ENCODE assay signal across 1 cellular context in the genomic region with DNA sequence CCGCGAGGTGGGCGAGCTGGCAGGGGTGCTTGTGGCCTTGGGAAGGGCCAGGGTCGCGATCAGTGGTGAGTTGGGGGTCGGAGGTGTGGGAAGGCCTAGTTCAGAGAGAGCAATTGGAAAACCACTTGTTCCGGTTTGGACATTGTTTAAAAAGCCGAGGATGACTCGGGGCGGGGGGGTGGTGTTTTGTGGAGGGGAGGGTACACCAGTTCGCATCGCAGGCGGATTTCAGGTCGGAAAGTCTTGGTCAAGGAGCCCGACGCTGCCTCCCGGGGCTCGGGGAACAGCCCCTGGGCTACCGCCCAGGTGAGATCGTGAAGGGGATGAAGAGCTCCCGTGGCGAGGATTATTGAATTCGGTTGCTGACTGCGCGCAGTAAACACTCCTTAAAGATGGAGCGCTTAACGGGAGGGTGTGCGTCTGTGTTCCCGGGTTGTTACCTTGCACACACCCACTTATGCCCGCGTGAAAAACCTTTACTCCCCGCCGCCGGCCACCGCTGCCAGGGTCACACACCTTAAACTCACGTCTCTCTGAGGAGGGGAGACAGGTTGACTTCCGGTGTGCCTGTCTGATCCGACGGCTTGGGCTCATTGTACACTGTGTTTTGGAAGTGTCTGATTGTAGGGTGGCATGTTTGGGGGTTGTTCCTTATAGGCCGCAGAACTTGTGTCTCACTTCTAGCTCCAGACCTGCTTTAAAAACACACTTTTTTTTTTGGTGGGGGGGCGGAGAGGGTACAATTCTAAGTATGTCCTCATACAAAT.
TF ChIP-seq lines count a peak whose summit lies in the region.

No MANE protein-coding gene starts in this region.

TF ChIP-seq in GM23338, 12 proteins besides CTCF, POLR2A, EP300 and RAD21:
- TF ChIP-seq, protein P1, sequence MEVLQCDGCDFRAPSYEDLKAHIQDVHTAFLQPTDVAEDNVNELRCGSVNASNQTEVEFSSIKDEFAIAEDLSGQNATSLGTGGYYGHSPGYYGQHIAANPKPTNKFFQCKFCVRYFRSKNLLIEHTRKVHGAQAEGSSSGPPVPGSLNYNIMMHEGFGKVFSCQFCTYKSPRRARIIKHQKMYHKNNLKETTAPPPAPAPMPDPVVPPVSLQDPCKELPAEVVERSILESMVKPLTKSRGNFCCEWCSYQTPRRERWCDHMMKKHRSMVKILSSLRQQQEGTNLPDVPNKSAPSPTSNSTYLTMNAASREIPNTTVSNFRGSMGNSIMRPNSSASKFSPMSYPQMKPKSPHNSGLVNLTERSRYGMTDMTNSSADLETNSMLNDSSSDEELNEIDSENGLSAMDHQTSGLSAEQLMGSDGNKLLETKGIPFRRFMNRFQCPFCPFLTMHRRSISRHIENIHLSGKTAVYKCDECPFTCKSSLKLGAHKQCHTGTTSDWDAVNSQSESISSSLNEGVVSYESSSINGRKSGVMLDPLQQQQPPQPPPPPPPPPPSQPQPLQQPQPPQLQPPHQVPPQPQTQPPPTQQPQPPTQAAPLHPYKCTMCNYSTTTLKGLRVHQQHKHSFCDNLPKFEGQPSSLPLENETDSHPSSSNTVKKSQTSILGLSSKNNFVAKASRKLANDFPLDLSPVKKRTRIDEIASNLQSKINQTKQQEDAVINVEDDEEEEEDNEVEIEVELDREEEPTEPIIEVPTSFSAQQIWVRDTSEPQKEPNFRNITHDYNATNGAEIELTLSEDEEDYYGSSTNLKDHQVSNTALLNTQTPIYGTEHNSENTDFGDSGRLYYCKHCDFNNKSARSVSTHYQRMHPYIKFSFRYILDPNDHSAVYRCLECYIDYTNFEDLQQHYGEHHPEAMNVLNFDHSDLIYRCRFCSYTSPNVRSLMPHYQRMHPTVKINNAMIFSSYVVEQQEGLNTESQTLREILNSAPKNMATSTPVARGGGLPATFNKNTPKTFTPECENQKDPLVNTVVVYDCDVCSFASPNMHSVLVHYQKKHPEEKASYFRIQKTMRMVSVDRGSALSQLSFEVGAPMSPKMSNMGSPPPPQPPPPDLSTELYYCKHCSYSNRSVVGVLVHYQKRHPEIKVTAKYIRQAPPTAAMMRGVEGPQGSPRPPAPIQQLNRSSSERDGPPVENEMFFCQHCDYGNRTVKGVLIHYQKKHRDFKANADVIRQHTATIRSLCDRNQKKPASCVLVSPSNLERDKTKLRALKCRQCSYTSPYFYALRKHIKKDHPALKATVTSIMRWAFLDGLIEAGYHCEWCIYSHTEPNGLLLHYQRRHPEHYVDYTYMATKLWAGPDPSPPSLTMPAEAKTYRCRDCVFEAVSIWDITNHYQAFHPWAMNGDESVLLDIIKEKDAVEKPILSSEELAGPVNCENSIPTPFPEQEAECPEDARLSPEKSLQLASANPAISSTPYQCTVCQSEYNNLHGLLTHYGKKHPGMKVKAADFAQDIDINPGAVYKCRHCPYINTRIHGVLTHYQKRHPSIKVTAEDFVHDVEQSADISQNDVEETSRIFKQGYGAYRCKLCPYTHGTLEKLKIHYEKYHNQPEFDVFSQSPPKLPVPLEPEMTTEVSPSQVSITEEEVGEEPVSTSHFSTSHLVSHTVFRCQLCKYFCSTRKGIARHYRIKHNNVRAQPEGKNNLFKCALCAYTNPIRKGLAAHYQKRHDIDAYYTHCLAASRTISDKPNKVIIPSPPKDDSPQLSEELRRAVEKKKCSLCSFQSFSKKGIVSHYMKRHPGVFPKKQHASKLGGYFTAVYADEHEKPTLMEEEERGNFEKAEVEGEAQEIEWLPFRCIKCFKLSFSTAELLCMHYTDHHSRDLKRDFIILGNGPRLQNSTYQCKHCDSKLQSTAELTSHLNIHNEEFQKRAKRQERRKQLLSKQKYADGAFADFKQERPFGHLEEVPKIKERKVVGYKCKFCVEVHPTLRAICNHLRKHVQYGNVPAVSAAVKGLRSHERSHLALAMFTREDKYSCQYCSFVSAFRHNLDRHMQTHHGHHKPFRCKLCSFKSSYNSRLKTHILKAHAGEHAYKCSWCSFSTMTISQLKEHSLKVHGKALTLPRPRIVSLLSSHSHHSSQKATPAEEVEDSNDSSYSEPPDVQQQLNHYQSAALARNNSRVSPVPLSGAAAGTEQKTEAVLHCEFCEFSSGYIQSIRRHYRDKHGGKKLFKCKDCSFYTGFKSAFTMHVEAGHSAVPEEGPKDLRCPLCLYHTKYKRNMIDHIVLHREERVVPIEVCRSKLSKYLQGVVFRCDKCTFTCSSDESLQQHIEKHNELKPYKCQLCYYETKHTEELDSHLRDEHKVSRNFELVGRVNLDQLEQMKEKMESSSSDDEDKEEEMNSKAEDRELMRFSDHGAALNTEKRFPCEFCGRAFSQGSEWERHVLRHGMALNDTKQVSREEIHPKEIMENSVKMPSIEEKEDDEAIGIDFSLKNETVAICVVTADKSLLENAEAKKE (CRISPR knock-in tag; IDR thresholded peaks at IDR 0.05), result no peak
- TF ChIP-seq STAT1 (IDR thresholded peaks at IDR 0.05; ENCODE audit: unreplicated experiment) (no peak), ZNF114 (CRISPR knock-in tag; IDR thresholded peaks at IDR 0.05) (no peak), EZH2 (IDR thresholded peaks at IDR 0.05; ENCODE audit: low read depth, unreplicated experiment) (no peak), ZNF331 (CRISPR knock-in tag; IDR thresholded peaks at IDR 0.05; ENCODE audit: low read depth) (no peak), JUNB (IDR thresholded peaks at IDR 0.05; ENCODE audit: unreplicated experiment) (no peak), EZH2phosphoT487 (IDR thresholded peaks at IDR 0.05; ENCODE audit: unreplicated experiment) (no peak)
- TF ChIP-seq, protein P2, sequence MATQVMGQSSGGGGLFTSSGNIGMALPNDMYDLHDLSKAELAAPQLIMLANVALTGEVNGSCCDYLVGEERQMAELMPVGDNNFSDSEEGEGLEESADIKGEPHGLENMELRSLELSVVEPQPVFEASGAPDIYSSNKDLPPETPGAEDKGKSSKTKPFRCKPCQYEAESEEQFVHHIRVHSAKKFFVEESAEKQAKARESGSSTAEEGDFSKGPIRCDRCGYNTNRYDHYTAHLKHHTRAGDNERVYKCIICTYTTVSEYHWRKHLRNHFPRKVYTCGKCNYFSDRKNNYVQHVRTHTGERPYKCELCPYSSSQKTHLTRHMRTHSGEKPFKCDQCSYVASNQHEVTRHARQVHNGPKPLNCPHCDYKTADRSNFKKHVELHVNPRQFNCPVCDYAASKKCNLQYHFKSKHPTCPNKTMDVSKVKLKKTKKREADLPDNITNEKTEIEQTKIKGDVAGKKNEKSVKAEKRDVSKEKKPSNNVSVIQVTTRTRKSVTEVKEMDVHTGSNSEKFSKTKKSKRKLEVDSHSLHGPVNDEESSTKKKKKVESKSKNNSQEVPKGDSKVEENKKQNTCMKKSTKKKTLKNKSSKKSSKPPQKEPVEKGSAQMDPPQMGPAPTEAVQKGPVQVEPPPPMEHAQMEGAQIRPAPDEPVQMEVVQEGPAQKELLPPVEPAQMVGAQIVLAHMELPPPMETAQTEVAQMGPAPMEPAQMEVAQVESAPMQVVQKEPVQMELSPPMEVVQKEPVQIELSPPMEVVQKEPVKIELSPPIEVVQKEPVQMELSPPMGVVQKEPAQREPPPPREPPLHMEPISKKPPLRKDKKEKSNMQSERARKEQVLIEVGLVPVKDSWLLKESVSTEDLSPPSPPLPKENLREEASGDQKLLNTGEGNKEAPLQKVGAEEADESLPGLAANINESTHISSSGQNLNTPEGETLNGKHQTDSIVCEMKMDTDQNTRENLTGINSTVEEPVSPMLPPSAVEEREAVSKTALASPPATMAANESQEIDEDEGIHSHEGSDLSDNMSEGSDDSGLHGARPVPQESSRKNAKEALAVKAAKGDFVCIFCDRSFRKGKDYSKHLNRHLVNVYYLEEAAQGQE (IDR thresholded peaks at IDR 0.05; ENCODE audit: unreplicated experiment), result no peak
- TF ChIP-seq, protein P3, sequence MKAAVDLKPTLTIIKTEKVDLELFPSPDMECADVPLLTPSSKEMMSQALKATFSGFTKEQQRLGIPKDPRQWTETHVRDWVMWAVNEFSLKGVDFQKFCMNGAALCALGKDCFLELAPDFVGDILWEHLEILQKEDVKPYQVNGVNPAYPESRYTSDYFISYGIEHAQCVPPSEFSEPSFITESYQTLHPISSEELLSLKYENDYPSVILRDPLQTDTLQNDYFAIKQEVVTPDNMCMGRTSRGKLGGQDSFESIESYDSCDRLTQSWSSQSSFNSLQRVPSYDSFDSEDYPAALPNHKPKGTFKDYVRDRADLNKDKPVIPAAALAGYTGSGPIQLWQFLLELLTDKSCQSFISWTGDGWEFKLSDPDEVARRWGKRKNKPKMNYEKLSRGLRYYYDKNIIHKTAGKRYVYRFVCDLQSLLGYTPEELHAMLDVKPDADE (IDR thresholded peaks at IDR 0.05), result no peak
